ENCODE assay signal across 15 cellular contexts in the genomic region with DNA sequence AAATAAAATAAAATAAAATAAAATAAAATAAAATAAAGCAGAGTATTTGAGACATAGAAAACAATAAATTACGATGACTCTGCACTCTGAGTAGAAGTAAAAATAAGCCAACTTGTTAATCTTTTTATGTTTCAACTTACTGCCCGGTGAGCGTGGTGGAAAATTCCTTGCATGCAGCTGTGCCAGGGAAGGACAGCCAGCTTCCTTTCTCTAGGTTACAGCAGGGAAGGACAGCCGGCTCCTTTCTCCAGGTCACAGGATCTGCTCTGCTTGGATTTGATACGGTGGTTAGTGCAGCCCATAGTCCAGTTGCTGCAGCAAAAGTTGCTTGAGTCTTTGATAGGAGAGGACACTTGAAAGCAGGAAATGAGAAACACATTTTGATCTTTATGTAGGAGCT. TPM values are rescaled to one million over a fixed set of nuclear protein-coding genes. Genes with fewer than 3 reads are reported as not detected.
"Had no signal": no experiment of that assay in that cellular context is flagged by ENCODE, and none has a peak within 500 bp of the region (broad histone marks: within the 10 kb centered on the region; RNA-seq: fewer than 3 reads in every experiment).

No MANE protein-coding gene starts in this region.

RNA-seq across cellular contexts. Expression of a gene that starts 13.8 kb away (rescaled TPM):
- total RNA-seq: activated B cell treated with CpG ODN at 0.5 μM for 24 hours; activated CD4-positive, alpha-beta memory T cell treated with anti-CD3 and anti-CD28 coated beads for 36 hours; activated CD4-positive, alpha-beta memory T cell treated with anti-CD3 and anti-CD28 coated beads, Interleukin-2, amount 10 ng/mL, durations not matched to agents 7 days and 5 days; activated CD4-positive, alpha-beta T cell treated with anti-CD3 and anti-CD28 coated beads for 36 hours; activated CD4-positive, alpha-beta T cell treated with anti-CD3 and anti-CD28 coated beads, Interleukin-2, amount 10 ng/mL, durations not matched to agents 24 days and 14 days; activated CD4-positive, alpha-beta T cell treated with anti-CD3 and anti-CD28 coated beads, Interleukin-2, amount 10 ng/mL, durations not matched to agents 7 days and 5 days; activated CD8-positive, alpha-beta memory T cell treated with anti-CD3 and anti-CD28 coated beads for 36 hours; activated CD8-positive, alpha-beta memory T cell treated with anti-CD3 and anti-CD28 coated beads, Interleukin-2, amount 10 ng/mL, durations not matched to agents 7 days and 5 days; activated CD8-positive, alpha-beta T cell treated with anti-CD3 and anti-CD28 coated beads for 36 hours; activated CD8-positive, alpha-beta T cell treated with anti-CD3 and anti-CD28 coated beads, Interleukin-2, amount 10 ng/mL, durations not matched to agents 7 days and 5 days; T-cell; T-helper 1 cell treated with Interleukin-12 subunit alpha and Interleukin-12 subunit beta and Interleukin-4 antibody, amounts not matched to agents 30 ng/mL and 1 ng/mL, for 36 hours; T-helper 17 cell; T-helper 2 cell treated with Interferon-gamma antibody and Interleukin-4, amounts not matched to agents 100 ng/mL and 5 ng/mL, for 36 hours; WTC11 had no signal
